ENCODE assay signal across 32 cellular contexts in the genomic region with DNA sequence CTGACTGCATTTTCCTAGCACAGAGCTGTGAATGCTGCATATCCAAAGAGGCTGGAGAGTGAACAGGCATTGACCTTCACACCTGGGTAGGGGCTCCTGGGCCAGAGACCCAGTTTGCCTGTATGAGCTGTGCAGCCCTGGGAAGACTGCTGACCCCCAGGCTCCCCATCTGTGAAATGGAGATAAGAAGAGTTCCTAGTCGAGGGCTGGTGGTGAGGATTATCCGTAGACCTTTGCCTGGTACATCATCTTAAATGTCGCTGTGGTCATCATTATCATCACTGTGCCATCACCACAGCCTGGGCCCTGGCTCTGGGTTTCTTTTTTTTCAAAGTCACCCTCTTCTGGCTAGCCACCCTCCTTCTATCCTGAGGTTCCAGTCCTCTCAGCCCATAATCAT.
"Had no signal": no experiment of that assay in that cellular context is flagged by ENCODE, and none has a peak within 500 bp of the region (broad histone marks: within the 10 kb centered on the region; RNA-seq: fewer than 3 reads in every experiment).

No MANE protein-coding gene starts in this region.

- H3K27me3 Mint-ChIP-seq: activated CD4-positive, alpha-beta memory T cell treated with anti-CD3 and anti-CD28 coated beads for 36 hours; activated naive CD4-positive, alpha-beta T cell treated with anti-CD3 and anti-CD28 coated beads, Interleukin-2, amount 10 ng/mL, durations not matched to agents 7 days and 5 days; activated naive CD8-positive, alpha-beta T cell; activated naive CD8-positive, alpha-beta T cell treated with anti-CD3 and anti-CD28 coated beads, Interleukin-2, amount 50 U/mL, for 24 hours; brain had no signal

- H3K9ac ChIP-seq: KMS-11 had no signal

- DNase-seq: activated CD4-positive, alpha-beta memory T cell treated with anti-CD3 and anti-CD28 coated beads for 36 hours; activated CD4-positive, alpha-beta T cell treated with anti-CD3 and anti-CD28 coated beads for 4 hours; activated CD4-positive, alpha-beta T cell treated with anti-CD3 and anti-CD28 coated beads, Interleukin-2, amount 50 U/mL, for 1 hour; activated CD4-positive, CD25-positive, alpha-beta regulatory T cell treated with anti-CD3 and anti-CD28 coated beads, Interleukin-2, amount 50 U/mL, for 72 hours; activated CD8-positive, alpha-beta memory T cell treated with anti-CD3 and anti-CD28 coated beads, Interleukin-2, amount 50 U/mL, for 4 hours; activated gamma-delta T cell treated with Interleukin-2 at 50 U/mL for 16 hours; activated naive CD4-positive, alpha-beta T cell treated with anti-CD3 and anti-CD28 coated beads, Interleukin-2, amount 10 ng/mL, durations not matched to agents 7 days and 5 days; activated naive CD8-positive, alpha-beta T cell treated with anti-CD3 and anti-CD28 coated beads, Interleukin-2, amount 50 U/mL, for 24 hours; activated T-cell treated with anti-CD3 and anti-CD28 coated beads for 4 hours; activated T-cell treated with anti-CD3 and anti-CD28 coated beads, Interleukin-2, amount 50 U/mL, for 4 hours; anterior cingulate cortex; caudate nucleus; MM.1S; MV-4-11; NCI-H1092 treated with DMSO at 0.1 percent for 48 hours; NCI-H1417; NCI-H146; NCI-H187; NCI-H2029 treated with DMSO at 0.1 percent for 48 hours; NCI-H2107; NCI-H2171; NCI-H510A; NCI-H526; NCI-H748 treated with DMSO at 0.1 percent for 48 hours; NK-92 treated with Interleukin-12 subunit alpha and Interleukin-12 subunit beta, amount 100 ng/mL, for 24 hours; Right ventricle myocardium superior had no signal

- H3K4me3 Mint-ChIP-seq: activated CD4-positive, alpha-beta memory T cell treated with anti-CD3 and anti-CD28 coated beads for 36 hours; activated naive CD4-positive, alpha-beta T cell treated with anti-CD3 and anti-CD28 coated beads, Interleukin-2, amount 10 ng/mL, durations not matched to agents 7 days and 5 days; activated naive CD8-positive, alpha-beta T cell; activated naive CD8-positive, alpha-beta T cell treated with anti-CD3 and anti-CD28 coated beads, Interleukin-2, amount 50 U/mL, for 24 hours; activated T-cell treated with anti-CD3 and anti-CD28 coated beads, Interleukin-2, amount 50 U/mL, for 4 hours; activated T-helper 1 cell treated with anti-CD3 and anti-CD28 coated beads, Interleukin-12 subunit alpha, Interleukin-12 subunit beta, Interleukin-2, Interleukin-4 antibody, amounts not matched to agents 30 ng/mL and 10 ng/mL and 1 ng/mL, durations not matched to agents 14 hours and 24 hours and 36 hours; brain; T-helper 2 cell treated with Interferon-gamma antibody and Interleukin-4, amounts not matched to agents 5 μg/mL and 100 μg/mL, for 36 hours; WTC11 had no signal

- H3K9me3 Mint-ChIP-seq: activated CD4-positive, alpha-beta memory T cell treated with anti-CD3 and anti-CD28 coated beads for 36 hours; activated naive CD4-positive, alpha-beta T cell treated with anti-CD3 and anti-CD28 coated beads, Interleukin-2, amount 10 ng/mL, durations not matched to agents 7 days and 5 days; activated naive CD8-positive, alpha-beta T cell treated with anti-CD3 and anti-CD28 coated beads, Interleukin-2, amount 50 U/mL, for 24 hours; activated T-cell treated with anti-CD3 and anti-CD28 coated beads, Interleukin-2, amount 50 U/mL, for 4 hours; activated T-helper 1 cell treated with anti-CD3 and anti-CD28 coated beads, Interleukin-12 subunit alpha, Interleukin-12 subunit beta, Interleukin-2, Interleukin-4 antibody, amounts not matched to agents 30 ng/mL and 10 ng/mL and 1 ng/mL, durations not matched to agents 14 hours and 24 hours and 36 hours; brain; T-helper 2 cell treated with Interferon-gamma antibody and Interleukin-4, amounts not matched to agents 5 μg/mL and 100 μg/mL, for 36 hours; WTC11 had no signal

- ATAC-seq: activated naive CD8-positive, alpha-beta T cell treated with anti-CD3 and anti-CD28 coated beads, Interleukin-2, amount 50 U/mL, for 24 hours; activated T-cell treated with anti-CD3 and anti-CD28 coated beads, Interleukin-2, amount 50 U/mL, for 4 hours; WTC11 had no signal

- H3K27ac Mint-ChIP-seq: activated CD4-positive, alpha-beta memory T cell treated with anti-CD3 and anti-CD28 coated beads for 36 hours; activated naive CD4-positive, alpha-beta T cell treated with anti-CD3 and anti-CD28 coated beads, Interleukin-2, amount 10 ng/mL, durations not matched to agents 7 days and 5 days; activated naive CD8-positive, alpha-beta T cell; activated naive CD8-positive, alpha-beta T cell treated with anti-CD3 and anti-CD28 coated beads, Interleukin-2, amount 50 U/mL, for 24 hours; activated T-helper 1 cell treated with anti-CD3 and anti-CD28 coated beads, Interleukin-12 subunit alpha, Interleukin-12 subunit beta, Interleukin-2, Interleukin-4 antibody, amounts not matched to agents 30 ng/mL and 10 ng/mL and 1 ng/mL, durations not matched to agents 14 hours and 24 hours and 36 hours; T-helper 2 cell treated with Interferon-gamma antibody and Interleukin-4, amounts not matched to agents 5 μg/mL and 100 μg/mL, for 36 hours had no signal

- H3K4me1 Mint-ChIP-seq: activated naive CD4-positive, alpha-beta T cell treated with anti-CD3 and anti-CD28 coated beads, Interleukin-2, amount 10 ng/mL, durations not matched to agents 7 days and 5 days; activated naive CD8-positive, alpha-beta T cell treated with anti-CD3 and anti-CD28 coated beads, Interleukin-2, amount 50 U/mL, for 24 hours had no signal

- H3K36me3 Mint-ChIP-seq: activated CD4-positive, alpha-beta memory T cell treated with anti-CD3 and anti-CD28 coated beads for 36 hours; activated naive CD4-positive, alpha-beta T cell treated with anti-CD3 and anti-CD28 coated beads, Interleukin-2, amount 10 ng/mL, durations not matched to agents 7 days and 5 days had no signal

- H3K4me2 ChIP-seq: KMS-11 had no signal

- H3K27ac ChIP-seq: KMS-11 had no signal
